Comparison of ENCODE assay signal across 10 cellular contexts in the genomic region with DNA sequence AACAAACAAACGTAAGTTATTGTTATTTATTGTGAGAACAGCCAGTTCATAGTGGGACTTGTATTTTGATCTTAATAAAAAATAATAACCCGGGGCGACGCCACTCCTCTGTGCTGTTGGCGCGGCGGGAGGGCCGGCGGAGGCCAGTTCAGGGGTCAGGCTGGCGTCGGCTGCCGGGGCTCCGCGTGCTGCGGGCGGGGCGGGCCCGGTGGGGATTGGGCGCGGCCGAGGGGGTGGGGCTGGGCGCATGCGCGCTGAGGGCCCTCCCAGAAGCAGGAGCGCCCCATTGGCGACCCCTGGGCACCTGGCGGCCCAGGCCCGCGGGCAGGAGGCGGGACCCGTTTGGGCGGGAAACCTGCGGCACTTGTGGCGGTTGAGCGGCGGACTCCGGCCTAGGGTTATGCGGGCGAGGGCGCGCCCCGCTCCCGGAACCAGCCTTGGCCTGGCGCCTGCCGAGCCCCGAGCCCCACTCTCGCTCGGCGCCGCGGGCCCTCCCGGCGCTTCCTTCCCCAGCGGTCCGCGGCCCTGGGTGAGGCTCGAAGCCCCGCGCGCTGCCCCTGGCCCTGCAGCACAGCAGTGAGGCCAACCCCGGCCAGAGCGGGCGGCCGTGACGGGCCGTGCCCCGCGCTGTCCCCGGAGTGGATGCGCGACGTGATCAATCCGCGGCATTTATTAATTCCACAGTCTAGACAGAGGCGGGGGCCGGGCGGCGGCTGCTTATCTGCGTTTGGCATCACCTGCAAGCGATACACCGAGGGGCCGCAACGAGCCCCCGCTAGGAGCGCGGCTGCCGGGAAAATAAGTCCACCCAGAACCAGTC. TPM values are rescaled to one million over a fixed set of nuclear protein-coding genes. Genes with fewer than 3 reads are reported as not detected.
A peak's percentile ranks its signal among the peaks of the same experiment; 100 is the strongest.
DNase-seq lines count a peak whose midpoint lies in the region; ATAC-seq, FAIRE-seq and TF ChIP-seq lines count a peak whose summit lies in the region.
"Had no signal": no experiment of that assay in that cellular context is flagged by ENCODE, and none has a peak within 500 bp of the region (broad histone marks: within the 10 kb centered on the region; RNA-seq: fewer than 3 reads in every experiment).

No MANE protein-coding gene starts in this region.

- H3K4me3 Mint-ChIP-seq in brain (peak overlapping the region; percentile 67 to 83 (median 71)), naive B cell (peak overlapping the region in 7 of 8 donors; percentile 70 to 95 (median 86))

- H3K4me1 Mint-ChIP-seq in brain (peaks cover 51% of the 10 kb centered on the region), naive B cell (peaks cover 44 to 57% (median 56%) of the 10 kb centered on the region in 3 donors)

- POLR2A ChIA-PET in HEK293T (lab: Yijun Ruan, JAX) = no interaction called here

- H3K27me3 Mint-ChIP-seq in brain = peaks cover 95% of the 10 kb centered on the region
- peaks cover 61 to 74% (median 70%) of the 10 kb centered on the region in 3 donors for H3K27me3 Mint-ChIP-seq in naive B cell

- no peak for TF ChIP-seq CTCF in brain (conservative IDR thresholded peaks at IDR 0.05)

- H3K27ac Mint-ChIP-seq in brain (no peak overlapping the region), naive B cell (peak overlapping the region in 1 of 6 donors; percentile 94)

- no peak for ATAC-seq in naive B cell (ENCODE audit: low read depth in 2 of 2)

- peaks cover under 1% of the 10 kb centered on the region for H3K36me3 Mint-ChIP-seq in brain
- H3K36me3 Mint-ChIP-seq in naive B cell = peaks cover 0 to 10% of the 10 kb centered on the region in 2 donors

- H3K9me3 Mint-ChIP-seq in brain (peaks cover 0 to 5% (median 0%) of the 10 kb centered on the region in 5 experiments), naive B cell (peaks cover 0 to 10% (median 0%) of the 10 kb centered on the region in 7 donors)

- peak; percentile 10 for DNase-seq in stimulated activated CD4-positive, alpha-beta T cell treated with anti-CD3 and anti-CD28 coated beads, Interleukin-1b, Interleukin-23, amount 100 ng/mL, for 48 hours
- DNase-seq in stimulated activated CD4-positive, alpha-beta T cell treated with anti-CD3 and anti-CD28 coated beads, Interleukin-15, amount 100 ng/mL, for 24 hours = no peak
- no peak for DNase-seq in naive B cell
- no peak for DNase-seq in hypothalamus (lab: John Stamatoyannopoulos, UW)
- no peak for DNase-seq in HEK293T (ENCODE audit: extremely low spot score)
- no peak for DNase-seq in HTR-8/SVneo (ENCODE audit: insufficient read length, low spot score)
- DNase-seq in HK-2 (ENCODE audit: unreplicated experiment) = no peak
- DNase-seq: midbrain had no signal

- FAIRE-seq in HTR-8/SVneo (lab: Jason Lieb, UNC) = no peak

- CTCF ChIA-PET in HEK293T (lab: Yijun Ruan, JAX) = no interaction called here

TF ChIP-seq in HEK293T, 16 proteins besides CTCF, POLR2A, EP300 and RAD21:
- TF ChIP-seq FOXM1 (IDR thresholded peaks at IDR 0.05; ENCODE audit: borderline replicate concordance) (no peak), CTBP1 (IDR thresholded peaks at IDR 0.05; ENCODE audit: borderline replicate concordance) (no peak), SUZ12 (IDR thresholded peaks at IDR 0.05) (no peak), ARNT (IDR thresholded peaks at IDR 0.05) (no peak), LEF1 (IDR thresholded peaks at IDR 0.05; ENCODE audit: borderline replicate concordance) (no peak), FOXK2 (IDR thresholded peaks at IDR 0.05) (no peak), ELF4 (IDR thresholded peaks at IDR 0.05) (no peak), PKNOX1 (IDR thresholded peaks at IDR 0.05) (no peak), BHLHE40 (IDR thresholded peaks at IDR 0.05; ENCODE audit: borderline replicate concordance) (no peak)

RNA-seq across cellular contexts. Expression of gene ISL2, which starts 6.0 kb away (rescaled TPM):
- polyA plus RNA-seq in brain (ENCODE audit: insufficient read depth, low read depth, low replicate concordance) (4.7 TPM), naive B cell (ENCODE audit: low read depth in 6 of 6) (not detected)
- polyA plus RNA-seq: urinary bladder had no signal

RNA-seq across cellular contexts. Expression of gene ETFA, which starts 31.3 kb away (rescaled TPM):
- polyA plus RNA-seq in brain (ENCODE audit: insufficient read depth, low read depth, low replicate concordance) (87.7 TPM), naive B cell (ENCODE audit: low read depth in 6 of 6) (100 to 1,000 TPM in 4 of 6 donors, 10 to 100 TPM in 2; 88.5 to 115 (median 105) TPM)
